In the genomic region with DNA sequence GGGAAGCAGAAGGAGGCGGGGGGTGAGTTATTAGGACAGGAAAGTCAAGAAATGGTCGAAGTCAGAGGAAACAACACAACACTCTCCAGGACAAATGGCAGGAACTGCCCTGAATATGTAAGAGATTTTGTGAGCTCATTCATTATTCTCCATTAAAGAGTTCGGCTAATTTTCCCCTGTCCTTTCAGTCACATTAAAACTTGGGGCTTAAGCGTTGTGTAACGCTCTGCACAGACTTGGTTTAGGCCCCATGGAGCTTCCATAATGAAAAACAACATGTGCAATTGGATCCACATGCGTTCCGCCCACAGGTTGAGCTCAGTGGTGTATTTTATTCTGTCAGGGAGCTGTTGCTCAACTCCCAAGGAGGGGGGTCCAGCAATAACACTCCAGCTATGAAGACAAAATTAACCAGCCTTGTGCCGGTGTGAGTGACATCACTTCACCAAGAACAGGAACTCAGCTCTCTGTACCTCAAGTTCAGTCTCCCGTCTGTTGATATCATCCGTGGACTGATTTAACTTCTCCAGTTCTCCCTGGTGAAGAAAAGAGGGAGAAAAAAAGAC, we compare ENCODE assay signal across 7 cellular contexts. TPM values are rescaled to one million over a fixed set of nuclear protein-coding genes. Genes with fewer than 3 reads are reported as not detected.
DNase-seq lines count a peak whose midpoint lies in the region; ATAC-seq and TF ChIP-seq lines count a peak whose summit lies in the region.

No MANE protein-coding gene starts in this region.

- H3K23ac ChIP-seq in IMR-90 (ENCODE audit: low read depth, low read length): no peak overlapping the region

- H3K36me3 Mint-ChIP-seq in WTC11: no peaks in the 10 kb centered on the region

- peaks cover 40% of the 10 kb centered on the region for H3K4me1 Mint-ChIP-seq in WTC11

- no peak overlapping the region for H2BK20ac ChIP-seq in IMR-90 (ENCODE audit: low read depth, low read length)

- no peak for TF ChIP-seq RAD21 in IMR-90 (IDR thresholded peaks at IDR 0.05; ENCODE audit: low read length)

- no peak overlapping the region for H4K91ac ChIP-seq in IMR-90 (ENCODE audit: insufficient read depth, low read depth, low read length)

- no peak overlapping the region for H2BK120ac ChIP-seq in IMR-90 (ENCODE audit: low read depth, low read length)

- H4K5ac ChIP-seq in IMR-90 (ENCODE audit: low read depth, low read length): no peak overlapping the region

- dilution Hi-C loops in IMR-90 (cut with HindIII; ENCODE audit: low sequenced_read_pairs, unreplicated experiment): no loop called here

- no peaks in the 10 kb centered on the region for H3K36me3 ChIP-seq in IMR-90 (ENCODE audit: control insufficient read depth, insufficient read depth, low read length)
- H3K36me3 ChIP-seq in testis (ENCODE audit: low read depth, missing control alignments): no peaks in the 10 kb centered on the region

- ATAC-seq in IMR-90 (ENCODE audit: low read depth) (no peak), WTC11 (no peak), HG03045 (IDR thresholded peaks at IDR 0.05; ENCODE audit: unreplicated experiment) (no peak)

- intact Hi-C loops in IMR-90 (cut with micrococcal nuclease) (loop anchor here (5.0 kb wide), 1 partner anchor 123 kb away; a partner anchor contains a TSS), testis (cut with DNase I; ENCODE audit: low total_unique reads) (loop anchor here (5.0 kb wide), 1 partner anchor 63 kb away; no protein-coding TSS in a partner anchor)

- no peak overlapping the region for H3K27ac Mint-ChIP-seq in WTC11

- H3K4me3 ChIP-seq in IMR-90 (ENCODE audit: insufficient read depth, low read depth, low read length) (no peak overlapping the region), testis (peak overlapping the region in 1 of 2 donors; percentile 83)

- H4K20me1 ChIP-seq in IMR-90 (ENCODE audit: insufficient read depth, low read length): no peaks in the 10 kb centered on the region

- H3K9me1 ChIP-seq in IMR-90 (ENCODE audit: insufficient read depth, low read length): peaks cover 11% of the 10 kb centered on the region

- H3K56ac ChIP-seq in IMR-90 (ENCODE audit: extremely low read depth, insufficient read depth, low read length): no peak overlapping the region

- no peak overlapping the region for H3K9ac ChIP-seq in IMR-90 (ENCODE audit: low read depth, low read length)

- H3K4ac ChIP-seq in IMR-90 (ENCODE audit: low read depth, low read length): no peak overlapping the region

- H3K4me1 ChIP-seq in IMR-90 (ENCODE audit: control insufficient read depth, insufficient read depth, low read length) (peaks cover 22% of the 10 kb centered on the region), testis (peaks cover 52% of the 10 kb centered on the region)

- H3K4me3 Mint-ChIP-seq in WTC11: peak overlapping the region; percentile 95; the same call in 1 of the 2 replicates

- H4K8ac ChIP-seq in IMR-90 (ENCODE audit: low read depth in 2 of 2, low read length in 2 of 2): no peak overlapping the region

- CTCF ChIA-PET in IMR-90 (lab: Yijun Ruan, JAX) (interaction anchor here (1.0 to 1.8 kb wide), 4 partner anchors 9 to 169 kb away, joined by 3 to 6 read pairs (median 3); no protein-coding TSS in a partner anchor), WTC11 (lab: Charles Lee) (interaction anchor here (0.5 to 6.2 kb wide), 4 partner anchors 25 to 325 kb away, joined by 3 to 76 read pairs (median 4); no protein-coding TSS in a partner anchor)

- H3K9me3 ChIP-seq in IMR-90 (ENCODE audit: control insufficient read depth, insufficient read depth, low read length) (no peaks in the 10 kb centered on the region), testis (no peaks in the 10 kb centered on the region)

- H3K9me3 Mint-ChIP-seq in WTC11: no peaks in the 10 kb centered on the region

- H3K14ac ChIP-seq in IMR-90 (replicated peaks; ENCODE audit: low read depth, low read length): no peak overlapping the region

- no peak overlapping the region for H2AK9ac ChIP-seq in IMR-90 (replicated peaks; ENCODE audit: low read depth, low read length, poor library complexity)

- TF ChIP-seq POLR2A in IMR-90 (IDR thresholded peaks at IDR 0.05; ENCODE audit: low read depth, low read length) (no peak), testis (IDR thresholded peaks at IDR 0.05) (no peak)

- WGBS in IMR-90 (ENCODE audit: extremely low coverage in 2 of 2, insufficient read length in 1 of 2), 2 experiments: 70% methylated on average over 2 of the region's 10 CpGs; no CpG with 5 or more reads in 1 of the 2 experiments
- WGBS in testis, 2 donors: 33 to 54% methylated on average over 10 of the region's 10 CpGs

- BruUV-seq in IMR-90 (replicated peaks; lab: Mats Ljungman, UMichigan): no TSS peak

- H3K4me2 ChIP-seq in IMR-90 (ENCODE audit: low read depth, low read length): peak overlapping the region; percentile 57

- H3K27me3 ChIP-seq in IMR-90 (ENCODE audit: control insufficient read depth, insufficient read depth, low read length) (no peaks in the 10 kb centered on the region), testis (no peaks in the 10 kb centered on the region)

- no peak overlapping the region for H2BK15ac ChIP-seq in IMR-90 (ENCODE audit: low read depth, low read length)

- in situ Hi-C loops in IMR-90 (cut with MboI; ENCODE audit: low sequenced_read_pairs): loop anchor here (5.0 kb wide), 1 partner anchor 63 kb away; no protein-coding TSS in a partner anchor

- no peak for TF ChIP-seq CTCF in IMR-90 (conservative IDR thresholded peaks at IDR 0.05; ENCODE audit: low read depth, low read length)
- no peak for TF ChIP-seq CTCF in WTC11 (IDR thresholded peaks at IDR 0.05)
- no peak for TF ChIP-seq CTCF in testis (IDR thresholded peaks at IDR 0.05)

- no peak overlapping the region for H3K27ac ChIP-seq in IMR-90 (ENCODE audit: insufficient read depth, low read length)
- peak overlapping the region in 1 of 2 donors; percentile 92 for H3K27ac ChIP-seq in testis

- H3K27me3 Mint-ChIP-seq in WTC11 (ENCODE audit: low read depth): peaks cover 34% of the 10 kb centered on the region

- POLR2A ChIA-PET in IMR-90 (lab: Charles Lee; ENCODE audit: unreplicated experiment) (no interaction called here), WTC11 (lab: Charles Lee) (no interaction called here)

- no peak overlapping the region for H2AK5ac ChIP-seq in IMR-90 (ENCODE audit: low read depth, low read length)

- H2BK5ac ChIP-seq in IMR-90 (ENCODE audit: low read depth, low read length, poor library complexity, severe bottlenecking): no peak overlapping the region

- H2AFZ ChIP-seq in IMR-90 (replicated peaks; ENCODE audit: low read length, poor library complexity): no peak overlapping the region

- no peak overlapping the region for H3K18ac ChIP-seq in IMR-90 (ENCODE audit: low read depth, low read length)

- H3K79me1 ChIP-seq in IMR-90 (ENCODE audit: low read depth in 1 of 2, low read length in 2 of 2): peaks cover 3 to 7% of the 10 kb centered on the region in 2 experiments; a peak in 1 of 4 replicates

- peak; percentile 75 for DNase-seq in IMR-90
- no peak for DNase-seq in WTC11 (ENCODE audit: low spot score)
- DNase-seq in iPS-NIHi11 (ENCODE audit: low spot score): peak; percentile 29
- DNase-seq in testis: peak; percentile 44
- no peak for DNase-seq in OCI-M2 (lab: John Stamatoyannopoulos, UW; ENCODE audit: unreplicated experiment)
- DNase-seq in occipital lobe (lab: John Stamatoyannopoulos, UW): no peak

TF ChIP-seq in IMR-90, 13 proteins besides CTCF, POLR2A, EP300 and RAD21:
- TF ChIP-seq MAFK (IDR thresholded peaks at IDR 0.05; ENCODE audit: low read depth, low read length): no peak
- 0 out of 2 replicates have a peak, but pooled peaks have one; percentile 49 for TF ChIP-seq MXI1 (IDR thresholded peaks at IDR 0.05; ENCODE audit: borderline replicate concordance, low read depth, low read length)
- peak; percentile 86 for TF ChIP-seq CEBPB (IDR thresholded peaks at IDR 0.05; ENCODE audit: low read depth, low read length)

TF ChIP-seq in WTC11, 78 proteins besides CTCF, POLR2A, EP300 and RAD21 (continues in another document):
- TF ChIP-seq SOX15 (CRISPR knock-in tag; IDR thresholded peaks at IDR 0.05): no peak
- no peak for TF ChIP-seq NR1H2 (CRISPR knock-in tag; IDR thresholded peaks at IDR 0.05)
- no peak for TF ChIP-seq JAZF1 (CRISPR knock-in tag; IDR thresholded peaks at IDR 0.05)
- TF ChIP-seq, protein P1, sequence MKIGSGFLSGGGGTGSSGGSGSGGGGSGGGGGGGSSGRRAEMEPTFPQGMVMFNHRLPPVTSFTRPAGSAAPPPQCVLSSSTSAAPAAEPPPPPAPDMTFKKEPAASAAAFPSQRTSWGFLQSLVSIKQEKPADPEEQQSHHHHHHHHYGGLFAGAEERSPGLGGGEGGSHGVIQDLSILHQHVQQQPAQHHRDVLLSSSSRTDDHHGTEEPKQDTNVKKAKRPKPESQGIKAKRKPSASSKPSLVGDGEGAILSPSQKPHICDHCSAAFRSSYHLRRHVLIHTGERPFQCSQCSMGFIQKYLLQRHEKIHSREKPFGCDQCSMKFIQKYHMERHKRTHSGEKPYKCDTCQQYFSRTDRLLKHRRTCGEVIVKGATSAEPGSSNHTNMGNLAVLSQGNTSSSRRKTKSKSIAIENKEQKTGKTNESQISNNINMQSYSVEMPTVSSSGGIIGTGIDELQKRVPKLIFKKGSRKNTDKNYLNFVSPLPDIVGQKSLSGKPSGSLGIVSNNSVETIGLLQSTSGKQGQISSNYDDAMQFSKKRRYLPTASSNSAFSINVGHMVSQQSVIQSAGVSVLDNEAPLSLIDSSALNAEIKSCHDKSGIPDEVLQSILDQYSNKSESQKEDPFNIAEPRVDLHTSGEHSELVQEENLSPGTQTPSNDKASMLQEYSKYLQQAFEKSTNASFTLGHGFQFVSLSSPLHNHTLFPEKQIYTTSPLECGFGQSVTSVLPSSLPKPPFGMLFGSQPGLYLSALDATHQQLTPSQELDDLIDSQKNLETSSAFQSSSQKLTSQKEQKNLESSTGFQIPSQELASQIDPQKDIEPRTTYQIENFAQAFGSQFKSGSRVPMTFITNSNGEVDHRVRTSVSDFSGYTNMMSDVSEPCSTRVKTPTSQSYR (CRISPR knock-in tag; IDR thresholded peaks at IDR 0.05): no peak
- no peak for TF ChIP-seq RORB (CRISPR knock-in tag; IDR thresholded peaks at IDR 0.05)
- TF ChIP-seq, protein P2, sequence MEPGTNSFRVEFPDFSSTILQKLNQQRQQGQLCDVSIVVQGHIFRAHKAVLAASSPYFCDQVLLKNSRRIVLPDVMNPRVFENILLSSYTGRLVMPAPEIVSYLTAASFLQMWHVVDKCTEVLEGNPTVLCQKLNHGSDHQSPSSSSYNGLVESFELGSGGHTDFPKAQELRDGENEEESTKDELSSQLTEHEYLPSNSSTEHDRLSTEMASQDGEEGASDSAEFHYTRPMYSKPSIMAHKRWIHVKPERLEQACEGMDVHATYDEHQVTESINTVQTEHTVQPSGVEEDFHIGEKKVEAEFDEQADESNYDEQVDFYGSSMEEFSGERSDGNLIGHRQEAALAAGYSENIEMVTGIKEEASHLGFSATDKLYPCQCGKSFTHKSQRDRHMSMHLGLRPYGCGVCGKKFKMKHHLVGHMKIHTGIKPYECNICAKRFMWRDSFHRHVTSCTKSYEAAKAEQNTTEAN (CRISPR knock-in tag; IDR thresholded peaks at IDR 0.05): no peak

RNA-seq across cellular contexts. Expression of a gene that starts 2.3 kb away (rescaled TPM):
- 14.0 and 14.2 TPM in 2 replicates for total RNA-seq in IMR-90 (2012; rRNA removed)
- 22.3 and 23.5 TPM in 2 replicates for polyA plus RNA-seq in IMR-90 (2012; rRNA removed)
- 20.8 and 23.4 TPM in 2 replicates for polyA plus RNA-seq in IMR-90 (2012; cell fraction: cytosol; rRNA removed)
- 18.9 and 31.2 TPM in 2 replicates for polyA plus RNA-seq in IMR-90 (2012; cell fraction: nucleus; rRNA removed; ENCODE audit: low replicate concordance)
- 5.1 to 7.2 TPM (median 5.9 TPM) in 3 replicates for total RNA-seq in WTC11 (2021)
- total RNA-seq in testis: 100 to 1,000 TPM; 102 to 126 TPM
- 86.7 TPM for polyA plus RNA-seq in testis (ENCODE audit: insufficient read depth, low read depth, low replicate concordance)
- total RNA-seq in occipital lobe: 61.6 TPM

Comparison
In these comparisons a context has a peak if more than half of its experiments do, and no peak if none do; other contexts are left out.
1. DNase-seq: peak in IMR-90 (single experiment), iPS-NIHi11 (single experiment) and testis (single experiment); none in WTC11 (single experiment), OCI-M2 (single experiment) and occipital lobe (single experiment).